22 cellular contexts compared by ENCODE assay signal in the genomic region with DNA sequence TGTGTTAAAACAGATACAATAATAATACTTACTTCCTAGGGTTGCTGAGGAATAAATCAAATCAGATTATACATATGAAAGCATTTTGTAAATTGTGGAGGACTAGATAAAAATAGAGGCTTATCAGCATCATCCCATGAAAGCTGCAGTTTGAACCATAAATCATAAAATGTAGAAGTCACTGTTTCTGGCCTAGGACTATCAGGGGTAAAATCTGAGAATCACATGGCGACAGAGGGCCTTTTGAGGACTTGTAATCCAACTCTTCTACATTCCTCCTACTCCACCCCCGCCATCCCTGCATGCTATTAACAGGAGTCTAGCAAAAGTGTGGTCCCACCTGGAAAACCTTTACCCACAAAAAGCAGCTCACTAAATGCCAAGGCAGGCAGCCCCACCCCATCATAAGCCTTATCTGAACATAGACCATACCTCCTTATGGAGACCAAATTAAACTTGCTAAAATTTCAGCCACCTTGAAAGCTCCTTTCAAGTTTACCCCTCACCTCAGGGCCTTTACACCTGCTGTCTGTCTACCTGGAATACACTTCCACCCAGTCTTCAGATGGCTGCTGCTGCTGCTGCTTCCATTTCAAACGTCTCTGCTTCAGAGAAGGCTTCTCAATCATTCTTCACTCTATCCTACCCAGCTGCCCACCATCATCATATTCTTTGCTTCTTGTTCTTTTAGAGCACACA. TPM values are rescaled to one million over a fixed set of nuclear protein-coding genes. Genes with fewer than 3 reads are reported as not detected.
DNase-seq lines count a peak whose midpoint lies in the region; ATAC-seq, FAIRE-seq and TF ChIP-seq lines count a peak whose summit lies in the region.
"Had no signal": no experiment of that assay in that cellular context is flagged by ENCODE, and none has a peak within 500 bp of the region (broad histone marks: within the 10 kb centered on the region; RNA-seq: fewer than 3 reads in every experiment).

No MANE protein-coding gene starts in this region.

- H3K4me3 Mint-ChIP-seq in activated naive CD4-positive, alpha-beta T cell treated with anti-CD3 and anti-CD28 coated beads, Interleukin-2, amount 50 U/mL, for 24 hours, result no peak overlapping the region
- no peak overlapping the region for H3K4me3 Mint-ChIP-seq in activated naive CD4-positive, alpha-beta T cell treated with anti-CD3 and anti-CD28 coated beads for 36 hours
- no peak overlapping the region for H3K4me3 Mint-ChIP-seq in progenitor cell of endocrine pancreas (ENCODE audit: low read depth)

- H3K27me3 Mint-ChIP-seq in activated naive CD4-positive, alpha-beta T cell treated with anti-CD3 and anti-CD28 coated beads, Interleukin-2, amount 50 U/mL, for 24 hours, result no peaks in the 10 kb centered on the region
- no peaks in the 10 kb centered on the region for H3K27me3 Mint-ChIP-seq in activated naive CD4-positive, alpha-beta T cell treated with anti-CD3 and anti-CD28 coated beads for 36 hours (ENCODE audit: low read depth)
- no peaks in the 10 kb centered on the region for H3K27me3 Mint-ChIP-seq in progenitor cell of endocrine pancreas

- peak overlapping the region; percentile 70 for H3K4me2 ChIP-seq in PC-9
- H3K4me2 ChIP-seq in K562 (ENCODE audit: insufficient read depth, low read length), result no peak overlapping the region

- DNase-seq in activated naive CD4-positive, alpha-beta T cell treated with anti-CD3 and anti-CD28 coated beads for 36 hours, result no peak
- peak in 1 of 2 experiments; percentile 43 for DNase-seq in PC-9
- no peak for DNase-seq in K562 (ENCODE audit: extremely low read depth in 1 of 4, low spot score in 3 of 4)
- no peak for DNase-seq in progenitor cell of endocrine pancreas (ENCODE audit: low spot score, unreplicated experiment)
- DNase-seq in NCI-H128 (lab: John Stamatoyannopoulos, UW; ENCODE audit: unreplicated experiment), result no peak
- DNase-seq in putamen (ENCODE audit: low spot score), result no peak
- DNase-seq: activated T-cell treated with anti-CD3 and anti-CD28 coated beads, Interleukin-2, amount 50 U/mL, for 48 hours; brain microvascular endothelial cell; effector memory CD4-positive, alpha-beta T cell; GDM1; HCEC 1CT; hippocampal formation; MG63; NCI-H146; NCI-H69; stimulated activated CD4-positive, alpha-beta T cell treated with anti-CD3 and anti-CD28 coated beads, Interleukin-4, amount 100 ng/mL, for 1 hour; stimulated activated naive CD4-positive, alpha-beta T cell had no signal

- no peaks in the 10 kb centered on the region for H4K20me1 ChIP-seq in PC-9 (ENCODE audit: insufficient read depth)
- no peaks in the 10 kb centered on the region for H4K20me1 ChIP-seq in K562 (replicated peaks; ENCODE audit: control insufficient read depth, insufficient read depth, low read length)

- H3K9ac ChIP-seq in K562 (ENCODE audit: insufficient read depth in 1 of 2, low read depth in 2 of 2, low read length in 2 of 2), result no peak overlapping the region

- H3K9me3 ChIP-seq in PC-9 (ENCODE audit: insufficient read depth, low read depth) (peaks cover 10% of the 10 kb centered on the region; the same call in 1 of the 2 replicates), K562 (replicated peaks; ENCODE audit: control insufficient read depth, insufficient read depth, low read depth, low read length) (no peaks in the 10 kb centered on the region)

- H3K9me2 ChIP-seq in PC-9 (ENCODE audit: insufficient read depth), result no peaks in the 10 kb centered on the region

- no peak overlapping the region for H2AFZ ChIP-seq in PC-9
- no peak overlapping the region for H2AFZ ChIP-seq in K562 (ENCODE audit: low read depth, low read length)

- peak overlapping the region; percentile 26 for H3K27ac Mint-ChIP-seq in activated naive CD4-positive, alpha-beta T cell treated with anti-CD3 and anti-CD28 coated beads, Interleukin-2, amount 50 U/mL, for 24 hours
- H3K27ac Mint-ChIP-seq in activated naive CD4-positive, alpha-beta T cell treated with anti-CD3 and anti-CD28 coated beads for 36 hours, result no peak overlapping the region
- peak overlapping the region; percentile 12 for H3K27ac Mint-ChIP-seq in progenitor cell of endocrine pancreas

- FAIRE-seq in K562 (lab: Jason Lieb, UNC), result no peak
- FAIRE-seq: colon, islet of Langerhans had no signal

- H3K36me3 ChIP-seq in PC-9 (ENCODE audit: low read depth) (peaks cover 4% of the 10 kb centered on the region; the same call in 1 of the 2 replicates), K562 (ENCODE audit: control insufficient read depth, insufficient read depth, low read length) (no peaks in the 10 kb centered on the region)
- H3K36me3 ChIP-seq: brain microvascular endothelial cell had no signal

- CTCF ChIA-PET in activated naive CD4-positive, alpha-beta T cell treated with anti-CD3 and anti-CD28 coated beads for 36 hours (lab: Charles Lee), result interaction anchor here (0.6 to 1.5 kb wide), 4 partner anchors 9 to 93 kb away, joined by 3 to 8 read pairs (median 4); no protein-coding TSS in a partner anchor
- CTCF ChIA-PET in PC-9 (lab: Charles Lee), result interaction anchor here (1.6 kb wide), 1 partner anchor 17 kb away, joined by 5 read pairs; no protein-coding TSS in a partner anchor
- CTCF ChIA-PET in K562 (lab: Yijun Ruan, JAX; ENCODE audit: low intra/inter-chr PET ratio), result no interaction called here

- TF ChIP-seq POLR2A in K562 (conservative IDR thresholded peaks at IDR 0.05), result no peak

- in situ Hi-C loops in K562 (cut with MboI), result no loop called here

- H3K4me3 ChIP-seq in PC-9 (no peak overlapping the region), K562 (no peak overlapping the region)
- H3K4me3 ChIP-seq: MG63 had no signal

- no peak for TF ChIP-seq RAD21 in K562 (CRISPR knock-in tag; conservative IDR thresholded peaks at IDR 0.05 in 1 of 2, IDR thresholded peaks at IDR 0.05 in 1 of 2)

- H3K4me1 ChIP-seq in PC-9 (replicated peaks; ENCODE audit: insufficient read depth), result peaks cover 66% of the 10 kb centered on the region
- H3K4me1 ChIP-seq in K562 (replicated peaks in 1 of 2; ENCODE audit: control insufficient read depth in 2 of 2, insufficient read depth in 2 of 2, low read length in 2 of 2), result no peaks in the 10 kb centered on the region

- H3K27ac ChIP-seq in PC-9 (peak overlapping the region; percentile 89), K562 (ENCODE audit: extremely low read depth, low read depth, low read length) (no peak overlapping the region)
- H3K27ac ChIP-seq: brain microvascular endothelial cell had no signal

- no peaks in the 10 kb centered on the region for H3K9me1 ChIP-seq in K562 (ENCODE audit: control insufficient read depth, insufficient read depth, low read length)

- ATAC-seq in K562 (no peak), HG02973 (IDR thresholded peaks at IDR 0.05; ENCODE audit: unreplicated experiment) (no peak)

- no peaks in the 10 kb centered on the region for H3K9me3 Mint-ChIP-seq in activated naive CD4-positive, alpha-beta T cell treated with anti-CD3 and anti-CD28 coated beads, Interleukin-2, amount 50 U/mL, for 24 hours
- no peaks in the 10 kb centered on the region for H3K9me3 Mint-ChIP-seq in activated naive CD4-positive, alpha-beta T cell treated with anti-CD3 and anti-CD28 coated beads for 36 hours
- H3K9me3 Mint-ChIP-seq in progenitor cell of endocrine pancreas (ENCODE audit: low read depth), result no peaks in the 10 kb centered on the region

- BruUV-seq in PC-9 (replicated peaks; lab: Mats Ljungman, UMichigan), result no TSS peak
- BruUV-seq in K562 (replicated peaks; lab: Mats Ljungman, UMichigan), result no TSS peak

- intact Hi-C loops in activated naive CD4-positive, alpha-beta T cell treated with anti-CD3 and anti-CD28 coated beads for 36 hours (cut with micrococcal nuclease), result no loop called here
- intact Hi-C loops in PC-9 (cut with micrococcal nuclease; ENCODE audit: unreplicated experiment), result no loop called here
- intact Hi-C loops in K562 (cut with micrococcal nuclease), result no loop called here

- peaks cover 44% of the 10 kb centered on the region for H3F3A ChIP-seq in PC-9 (ENCODE audit: insufficient read depth, low read depth)

- H3K79me2 ChIP-seq in PC-9 (ENCODE audit: low read depth) (peaks cover 73% of the 10 kb centered on the region), K562 (ENCODE audit: control insufficient read depth, insufficient read depth, low read length) (no peaks in the 10 kb centered on the region)

- no peaks in the 10 kb centered on the region for H3K36me3 Mint-ChIP-seq in activated naive CD4-positive, alpha-beta T cell treated with anti-CD3 and anti-CD28 coated beads, Interleukin-2, amount 50 U/mL, for 24 hours
- H3K36me3 Mint-ChIP-seq in activated naive CD4-positive, alpha-beta T cell treated with anti-CD3 and anti-CD28 coated beads for 36 hours (ENCODE audit: low read depth), result peaks cover 4% of the 10 kb centered on the region
- H3K36me3 Mint-ChIP-seq in progenitor cell of endocrine pancreas (ENCODE audit: insufficient read depth), result peaks cover 11% of the 10 kb centered on the region

- H3K27me3 ChIP-seq in PC-9 (ENCODE audit: insufficient read depth, low read depth), result no peaks in the 10 kb centered on the region
- no peaks in the 10 kb centered on the region; a peak in 1 of 5 replicates for H3K27me3 ChIP-seq in K562 (ENCODE audit: control insufficient read depth in 2 of 2, insufficient read depth in 2 of 2, low read length in 2 of 2)
- H3K27me3 ChIP-seq: brain microvascular endothelial cell, foreskin keratinocyte, MG63 had no signal

- POLR2A ChIA-PET in PC-9 (lab: Charles Lee; ENCODE audit: unreplicated experiment) (interaction anchor here (0.6 kb wide), 2 partner anchors 12 to 19 kb away, joined by 3 to 5 read pairs; no protein-coding TSS in a partner anchor), K562 (lab: Yijun Ruan, JAX) (no interaction called here)

- no peak for TF ChIP-seq EP300 in K562 (IDR thresholded peaks at IDR 0.05; ENCODE audit: low read length)

- TF ChIP-seq CTCF in PC-9 (conservative IDR thresholded peaks at IDR 0.05) (no peak), K562 (IDR thresholded peaks at IDR 0.05 in 2 of 3, conservative IDR thresholded peaks at IDR 0.05 in 1 of 3; ENCODE audit: insufficient read depth in 2 of 3, low read depth in 1 of 3, low read length in 3 of 3) (no peak), progenitor cell of endocrine pancreas (IDR thresholded peaks at IDR 0.05; ENCODE audit: unreplicated experiment) (no peak)

- 0% methylated on average over 3 of the region's 3 CpGs for WGBS in K562 (ENCODE audit: insufficient coverage, low coverage, missing lambda C conversion rate)

- H3K4me1 Mint-ChIP-seq in activated naive CD4-positive, alpha-beta T cell treated with anti-CD3 and anti-CD28 coated beads, Interleukin-2, amount 50 U/mL, for 24 hours, result peaks cover 23% of the 10 kb centered on the region
- peaks cover 11% of the 10 kb centered on the region for H3K4me1 Mint-ChIP-seq in activated naive CD4-positive, alpha-beta T cell treated with anti-CD3 and anti-CD28 coated beads for 36 hours (ENCODE audit: low read depth)
- peaks cover 19% of the 10 kb centered on the region for H3K4me1 Mint-ChIP-seq in progenitor cell of endocrine pancreas (ENCODE audit: low read depth)

RNA-seq across cellular contexts. Expression of a gene that starts 11.5 kb away (rescaled TPM):
- total RNA-seq in activated naive CD4-positive, alpha-beta T cell treated with anti-CD3 and anti-CD28 coated beads for 36 hours, result 1 to 10 TPM; 6.4 to 6.5 TPM
- total RNA-seq in PC-9 (2021) (4.5 and 5.1 TPM in 2 replicates), K562 (2014; rRNA removed) (not detected in 2 replicates), K562 (2014; rRNA removed; fragmentation: Illumina TruSeq; extraction: Trizol) (not detected in 2 replicates), K562 (2015; rRNA removed; fragmentation: Illumina TruSeq; extraction: Trizol) (not detected in 2 replicates), K562 (2021) (not detected in 2 replicates), progenitor cell of endocrine pancreas (12.5 and 13.4 TPM in 2 replicates)
- not detected in 2 replicates for total RNA-seq in K562 (2011; cell fraction: chromatin; rRNA removed; ENCODE audit: low replicate concordance)
- total RNA-seq in K562 (2011; cell fraction: nucleolus; rRNA removed), result not detected in 2 replicates
- total RNA-seq in K562 (2011; cell fraction: nucleoplasm; rRNA removed), result not detected in 2 replicates
- polyA plus RNA-seq in K562 (2011; rRNA removed) (0.01 TPM in 1 of 2 replicates, not detected in the other), K562 (2014; fragmentation: Illumina TruSeq; extraction: Trizol) (not detected in 2 replicates), K562 (2014; fragmentation: Nextera tagmentation; extraction: Ambion mirVana) (not detected), K562 (2014; rRNA removed) (not detected in 2 replicates)
- 0.01 and 0.03 TPM in 2 replicates for polyA plus RNA-seq in K562 (2011; cell fraction: cytosol; rRNA removed)
- polyA plus RNA-seq in K562 (2011; cell fraction: nucleus; rRNA removed), result not detected in 2 replicates
- 0.03 TPM in 2 replicates for polyA plus RNA-seq in K562 (2012)
- polyA minus RNA-seq in K562 (2011; rRNA and poly(A)+ RNA removed), result 0.06 and 0.07 TPM in 2 replicates
- not detected in 2 replicates for polyA minus RNA-seq in K562 (2011; cell fraction: cytosol; rRNA and poly(A)+ RNA removed)
- polyA minus RNA-seq in K562 (2011; cell fraction: nucleus; rRNA and poly(A)+ RNA removed), result 0.13 TPM in 1 of 2 replicates, not detected in the other
